ENCODE assay signal across 1 cellular context in genomic region chr2:200278694-200279316, GRCh38.
TF ChIP-seq lines count a peak whose summit lies in the region.

No MANE protein-coding gene starts in this region.

TF ChIP-seq in IMR-90, 13 proteins besides CTCF, POLR2A, EP300 and RAD21:
- TF ChIP-seq RCOR1 (IDR thresholded peaks at IDR 0.05; ENCODE audit: insufficient replicate concordance, low read length) (no peak), SMC3 (IDR thresholded peaks at IDR 0.05; ENCODE audit: low read depth, low read length) (no peak), CEBPB (IDR thresholded peaks at IDR 0.05; ENCODE audit: low read depth, low read length) (no peak), BHLHE40 (IDR thresholded peaks at IDR 0.05; ENCODE audit: low read depth, low read length) (no peak), ELK1 (IDR thresholded peaks at IDR 0.05; ENCODE audit: borderline replicate concordance, low read depth, low read length) (no peak), CHD1 (IDR thresholded peaks at IDR 0.05; ENCODE audit: low read depth, low read length) (no peak), USF2 (IDR thresholded peaks at IDR 0.05; ENCODE audit: low read depth, low read length) (no peak), MXI1 (IDR thresholded peaks at IDR 0.05; ENCODE audit: borderline replicate concordance, low read depth, low read length) (no peak)
